ENCODE assay signal across 8 cellular contexts in the genomic region with DNA sequence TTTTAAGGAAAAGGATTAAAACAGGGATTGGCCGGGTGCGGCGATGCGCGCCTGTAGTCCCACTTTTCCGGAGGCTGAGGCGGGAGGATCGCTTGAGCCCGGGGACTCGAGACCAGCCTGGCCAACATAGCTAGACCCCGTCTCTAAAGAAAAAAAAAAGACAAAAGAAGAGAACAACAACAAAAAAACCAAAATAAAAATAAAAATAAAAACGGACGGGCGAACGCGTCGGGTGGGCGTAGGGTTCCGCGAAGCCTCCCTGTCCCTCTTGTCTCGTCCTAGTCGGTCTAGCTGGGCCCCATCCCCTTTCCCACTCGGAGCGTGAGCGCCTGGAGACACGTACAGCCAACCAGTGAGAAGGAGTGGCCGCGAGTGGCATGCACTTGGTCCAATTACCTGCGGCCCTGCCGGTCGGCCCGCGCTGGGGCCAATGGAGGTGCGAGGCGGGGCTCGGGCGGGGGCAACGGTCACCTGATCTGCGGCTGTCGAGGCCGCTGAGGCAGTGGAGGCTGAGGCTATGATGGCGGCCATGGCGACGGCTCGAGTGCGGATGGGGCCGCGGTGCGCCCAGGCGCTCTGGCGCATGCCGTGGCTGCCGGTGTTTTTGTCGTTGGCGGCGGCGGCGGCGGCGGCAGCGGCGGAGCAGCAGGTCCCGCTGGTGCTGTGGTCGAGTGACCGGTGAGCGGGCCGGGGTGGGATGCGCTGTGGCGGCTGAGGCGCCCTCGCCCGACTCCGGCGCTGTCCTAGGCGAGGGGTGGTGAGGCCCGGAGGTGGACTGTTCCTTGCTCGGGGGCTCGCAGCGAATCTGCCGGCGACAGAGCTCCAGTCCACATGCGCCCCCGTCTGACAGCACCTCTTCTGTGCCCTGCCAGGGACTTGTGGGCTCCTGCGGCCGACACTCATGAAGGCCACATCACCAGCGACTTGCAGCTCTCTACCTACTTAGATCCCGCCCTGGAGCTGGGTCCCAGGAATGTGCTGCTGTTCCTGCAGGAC. TPM values are rescaled to one million over a fixed set of nuclear protein-coding genes. Genes with fewer than 3 reads are reported as not detected.
DNase-seq lines count a peak whose midpoint lies in the region; ATAC-seq and TF ChIP-seq lines count a peak whose summit lies in the region.

A gene with protein sequence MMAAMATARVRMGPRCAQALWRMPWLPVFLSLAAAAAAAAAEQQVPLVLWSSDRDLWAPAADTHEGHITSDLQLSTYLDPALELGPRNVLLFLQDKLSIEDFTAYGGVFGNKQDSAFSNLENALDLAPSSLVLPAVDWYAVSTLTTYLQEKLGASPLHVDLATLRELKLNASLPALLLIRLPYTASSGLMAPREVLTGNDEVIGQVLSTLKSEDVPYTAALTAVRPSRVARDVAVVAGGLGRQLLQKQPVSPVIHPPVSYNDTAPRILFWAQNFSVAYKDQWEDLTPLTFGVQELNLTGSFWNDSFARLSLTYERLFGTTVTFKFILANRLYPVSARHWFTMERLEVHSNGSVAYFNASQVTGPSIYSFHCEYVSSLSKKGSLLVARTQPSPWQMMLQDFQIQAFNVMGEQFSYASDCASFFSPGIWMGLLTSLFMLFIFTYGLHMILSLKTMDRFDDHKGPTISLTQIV (plus strand): TSS at position 502 of the 996 bp plus-strand sequence. CDS start 16 bp downstream, at position 518.

- H3K4me3 ChIP-seq in dorsolateral prefrontal cortex (peak within 1 kb of the TSS; percentile 47 to 80 (median 72)), lower leg skin (ENCODE audit: low read depth, poor library complexity, severe bottlenecking) (peak within 1 kb of the TSS; percentile 62)

- peaks cover 2% of the 10 kb centered on the region for H3K36me3 Mint-ChIP-seq in activated CD4-positive, alpha-beta memory T cell treated with anti-CD3 and anti-CD28 coated beads for 36 hours

- H3K27me3 ChIP-seq in dorsolateral prefrontal cortex: peaks cover 0 to 32% (median 2%) of the 10 kb centered on the region in 45 donors

- H3K4me3 Mint-ChIP-seq in activated CD4-positive, alpha-beta memory T cell treated with anti-CD3 and anti-CD28 coated beads for 36 hours: peak within 1 kb of the TSS; percentile 77

- intact Hi-C loops in activated CD4-positive, alpha-beta memory T cell treated with anti-CD3 and anti-CD28 coated beads for 36 hours (cut with micrococcal nuclease): no loop called here
- intact Hi-C loops in dorsolateral prefrontal cortex (cut with DNase I) (no loop called here), lower leg skin (cut with DNase I; ENCODE audit: low total_unique reads) (no loop called here)

- peak within 1 kb of the TSS; percentile 69 for H3K27ac Mint-ChIP-seq in activated CD4-positive, alpha-beta memory T cell treated with anti-CD3 and anti-CD28 coated beads for 36 hours

- POLR2A ChIA-PET in activated CD4-positive, alpha-beta memory T cell treated with anti-CD3 and anti-CD28 coated beads for 36 hours (lab: Charles Lee): interaction anchor here (0.7 to 2.1 kb wide), 5 partner anchors 7 to 27 kb away, joined by 3 to 6 read pairs (median 4); a partner anchor contains a TSS

- no peak for TF ChIP-seq POLR2A in lower leg skin (IDR thresholded peaks at IDR 0.05)

- H3K27ac ChIP-seq in dorsolateral prefrontal cortex: peak within 1 kb of the TSS in 58 of 59 donors; percentile 37 to 95 (median 88)

- peak; percentile 96 for ATAC-seq in GM19351 (IDR thresholded peaks at IDR 0.05; ENCODE audit: unreplicated experiment)
- ATAC-seq in HG03521 (IDR thresholded peaks at IDR 0.05; ENCODE audit: unreplicated experiment): peak; percentile 99

- peaks cover 17% of the 10 kb centered on the region for H3K4me1 Mint-ChIP-seq in activated CD4-positive, alpha-beta memory T cell treated with anti-CD3 and anti-CD28 coated beads for 36 hours (ENCODE audit: low read depth)

- H3K27me3 Mint-ChIP-seq in activated CD4-positive, alpha-beta memory T cell treated with anti-CD3 and anti-CD28 coated beads for 36 hours: no peaks in the 10 kb centered on the region

- TF ChIP-seq CTCF in dorsolateral prefrontal cortex (IDR thresholded peaks at IDR 0.05 in 54 of 56, conservative IDR thresholded peaks at IDR 0.05 in 2 of 56; ENCODE audit: low read depth in 1 of 56, partially characterized antibody in 56 of 56) (peak in 8 of 56 donors; percentile 5 to 38 (median 14)), lower leg skin (IDR thresholded peaks at IDR 0.05) (no peak)

- CTCF ChIA-PET in activated CD4-positive, alpha-beta memory T cell treated with anti-CD3 and anti-CD28 coated beads for 36 hours (lab: Charles Lee): interaction anchor here (0.9 to 1.9 kb wide), 4 partner anchors 17 to 99 kb away, joined by 3 to 7 read pairs (median 4); a partner anchor contains a TSS

- WGBS in lower leg skin, 2 donors: 25 to 39% methylated on average over 28 to 72 of the region's 87 CpGs

- peak in 13 of 14 donors; percentile 23 to 90 (median 81) for DNase-seq in C1 segment of cervical spinal cord (lab: John Stamatoyannopoulos, UW)
- DNase-seq in NCI-H774 (lab: John Stamatoyannopoulos, UW): peak; percentile 93
- peak; percentile 94 for DNase-seq in activated CD4-positive, alpha-beta memory T cell treated with anti-CD3 and anti-CD28 coated beads for 36 hours
- DNase-seq in dorsolateral prefrontal cortex: peak; percentile 79 to 95 (median 91)
- peak; percentile 90 to 98 for DNase-seq in lower leg skin (ENCODE audit: low spot score in 2 of 2)
- peak; percentile 78 to 84 for DNase-seq in stimulated activated CD4-positive, alpha-beta T cell treated with anti-CD3 and anti-CD28 coated beads, Interleukin-4, amount 100 ng/mL, for 48 hours (ENCODE audit: low read depth in 2 of 2)

- H3K9me3 Mint-ChIP-seq in activated CD4-positive, alpha-beta memory T cell treated with anti-CD3 and anti-CD28 coated beads for 36 hours: no peaks in the 10 kb centered on the region

RNA-seq across cellular contexts. Expression of the gene that starts here (rescaled TPM):
- total RNA-seq in activated CD4-positive, alpha-beta memory T cell treated with anti-CD3 and anti-CD28 coated beads for 36 hours: 10 to 100 TPM; 30.8 to 31.6 TPM
- total RNA-seq in dorsolateral prefrontal cortex: 100 to 1,000 TPM in 117 of 120 experiments, 10 to 100 TPM in 3; 73.9 to 221 (median 169) TPM
- total RNA-seq in lower leg skin: 10 to 100 TPM; 71.0 to 93.5 (median 78.4) TPM

Comparison
In these comparisons a context has a peak if more than half of its experiments do, and no peak if none do; other contexts are left out.
1. Peak in every context shown above with its lines: DNase-seq, ATAC-seq, H3K4me3 ChIP-seq and H3K27ac ChIP-seq.